ENCODE assay signal across 16 cellular contexts in genomic region chr2:101197215-101197745, GRCh38. TPM values are rescaled to one million over a fixed set of nuclear protein-coding genes. Genes with fewer than 3 reads are reported as not detected.
DNase-seq lines count a peak whose midpoint lies in the region; ATAC-seq and TF ChIP-seq lines count a peak whose summit lies in the region.
"Had no signal": no experiment of that assay in that cellular context is flagged by ENCODE, and none has a peak within 500 bp of the region (broad histone marks: within the 10 kb centered on the region; RNA-seq: fewer than 3 reads in every experiment).

No MANE protein-coding gene starts in this region.

- H3K27ac Mint-ChIP-seq in type B pancreatic cell: no peak overlapping the region
- H3K27ac Mint-ChIP-seq: activated CD4-positive, alpha-beta T cell treated with anti-CD3 and anti-CD28 coated beads, Interleukin-2, amount 10 ng/mL, durations not matched to agents 24 days and 14 days had no signal

- peaks cover 18% of the 10 kb centered on the region for H3K4me1 ChIP-seq in RWPE2 (ENCODE audit: insufficient read depth, poor library complexity, severe bottlenecking)

- no peak overlapping the region for H3K27ac ChIP-seq in RWPE2 (ENCODE audit: poor library complexity, severe bottlenecking)
- H3K27ac ChIP-seq: SK-N-MC had no signal

- no peaks in the 10 kb centered on the region for H3K9me3 ChIP-seq in RWPE2 (ENCODE audit: severe bottlenecking)

- H3K4me3 ChIP-seq in RWPE2 (ENCODE audit: severe bottlenecking): no peak overlapping the region
- H3K4me3 ChIP-seq: SK-N-MC had no signal

- no peak for ATAC-seq in RWPE2 (ENCODE audit: low read depth)
- no peak for ATAC-seq in HG03025 (IDR thresholded peaks at IDR 0.05; ENCODE audit: low FRiP score, unreplicated experiment)
- ATAC-seq in HG02938 (IDR thresholded peaks at IDR 0.05; ENCODE audit: unreplicated experiment): no peak
- ATAC-seq: naive thymus-derived CD8-positive, alpha-beta T cell had no signal

- no peak for TF ChIP-seq POLR2A in erythroblast (IDR thresholded peaks at IDR 0.05; ENCODE audit: low read length)

- TF ChIP-seq CTCF in RWPE2 (IDR thresholded peaks at IDR 0.05; ENCODE audit: poor library complexity, severe bottlenecking) (peak; percentile 21), type B pancreatic cell (conservative IDR thresholded peaks at IDR 0.05) (peak; percentile 39)

- no peaks in the 10 kb centered on the region for H3K9me3 Mint-ChIP-seq in type B pancreatic cell
- H3K9me3 Mint-ChIP-seq: activated CD4-positive, alpha-beta T cell treated with anti-CD3 and anti-CD28 coated beads, Interleukin-2, amount 10 ng/mL, durations not matched to agents 24 days and 14 days; naive thymus-derived CD8-positive, alpha-beta T cell had no signal

- DNase-seq in DMS53 (lab: John Stamatoyannopoulos, UW) (peak; percentile 52), DMS53 treated with DMSO at 0.1 percent for 48 hours (lab: John Stamatoyannopoulos, UW; ENCODE audit: unreplicated experiment) (no peak), RWPE2 (ENCODE audit: low spot score) (no peak), erythroblast (lab: John Stamatoyannopoulos, UW) (peak; percentile 14 to 54), type B pancreatic cell (ENCODE audit: extremely low spot score, unreplicated experiment) (no peak)
- DNase-seq in activated CD4-positive, alpha-beta T cell treated with anti-CD3 and anti-CD28 coated beads, Interleukin-2, amount 50 U/mL, for 48 hours: no peak
- DNase-seq: 8988T; activated CD4-positive, alpha-beta T cell treated with anti-CD3 and anti-CD28 coated beads, Interleukin-2, amount 10 ng/mL, durations not matched to agents 24 days and 14 days; activated gamma-delta T cell treated with Interleukin-2 at 50 U/mL for 16 hours; caudate nucleus; NCI-H510A; small intestine had no signal

- no peaks in the 10 kb centered on the region for H3K27me3 ChIP-seq in RWPE2 (ENCODE audit: insufficient read depth, poor library complexity, severe bottlenecking)

- no peaks in the 10 kb centered on the region for H3K27me3 Mint-ChIP-seq in type B pancreatic cell

- H3K4me3 Mint-ChIP-seq in type B pancreatic cell: no peak overlapping the region
- H3K4me3 Mint-ChIP-seq: activated CD4-positive, alpha-beta T cell treated with anti-CD3 and anti-CD28 coated beads, Interleukin-2, amount 10 ng/mL, durations not matched to agents 24 days and 14 days; naive thymus-derived CD8-positive, alpha-beta T cell had no signal

- H3K36me3 Mint-ChIP-seq in type B pancreatic cell: no peaks in the 10 kb centered on the region

- H3K4me1 Mint-ChIP-seq in type B pancreatic cell (ENCODE audit: unreplicated experiment): peaks cover 7% of the 10 kb centered on the region
- H3K4me1 Mint-ChIP-seq: activated CD4-positive, alpha-beta T cell treated with anti-CD3 and anti-CD28 coated beads, Interleukin-2, amount 10 ng/mL, durations not matched to agents 24 days and 14 days; naive thymus-derived CD8-positive, alpha-beta T cell had no signal

- H3K36me3 ChIP-seq in RWPE2 (ENCODE audit: low read depth): no peaks in the 10 kb centered on the region

RNA-seq across cellular contexts. Expression of gene TBC1D8, which starts 46.1 kb away (rescaled TPM):
- 16.1 and 20.1 TPM in 2 replicates for total RNA-seq in type B pancreatic cell (ENCODE audit: low replicate concordance)

RNA-seq across cellular contexts. Expression of gene CNOT11, which starts 55.4 kb away (rescaled TPM):
- total RNA-seq in type B pancreatic cell (ENCODE audit: low replicate concordance): 64.5 and 69.6 TPM in 2 replicates

Comparison
In these comparisons a context has a peak if more than half of its experiments do, and no peak if none do; other contexts are left out.
1. DNase-seq: peak in DMS53 (single experiment) and erythroblast (2 of 2); none in DMS53 treated with DMSO at 0.1 percent for 48 hours (single experiment), RWPE2 (single experiment), type B pancreatic cell (single experiment) and activated CD4-positive, alpha-beta T cell treated with anti-CD3 and anti-CD28 coated beads, Interleukin-2, amount 50 U/mL, for 48 hours (0 of 2).